In the genomic region with DNA sequence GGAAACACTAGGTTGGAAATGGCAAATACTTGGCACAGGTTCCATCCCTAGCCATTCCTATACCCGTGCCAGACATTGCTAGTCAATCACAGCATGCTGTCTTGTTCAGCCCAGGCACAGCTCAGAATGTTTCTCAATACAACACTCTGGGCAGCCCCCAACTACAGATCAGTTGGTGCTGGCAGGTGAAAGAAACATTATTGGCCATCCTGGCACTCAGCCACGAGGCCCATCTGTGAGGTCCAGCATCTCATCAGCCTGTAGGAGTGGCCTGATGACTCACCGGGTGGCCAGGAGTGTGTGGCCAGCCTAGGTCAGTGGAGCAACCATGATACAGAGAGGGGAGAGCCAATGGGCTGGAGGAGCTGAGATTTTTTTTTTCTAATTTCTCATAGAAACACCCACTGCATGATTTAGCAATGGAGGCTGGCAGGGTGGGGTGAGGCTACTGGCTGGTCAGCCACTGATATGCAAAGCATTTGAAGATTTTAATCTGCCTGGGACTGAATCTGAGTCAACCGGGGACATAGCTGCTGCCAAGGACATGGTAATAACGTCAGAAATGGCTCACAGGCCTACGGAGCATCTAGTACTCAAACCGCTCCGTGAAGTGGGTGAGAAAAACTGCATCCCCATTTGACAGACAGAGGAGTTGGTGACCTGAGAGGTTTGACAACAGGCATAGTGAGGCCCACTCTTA, we compare ENCODE assay signal across 8 cellular contexts. TPM values are rescaled to one million over a fixed set of nuclear protein-coding genes. Genes with fewer than 3 reads are reported as not detected.
DNase-seq lines count a peak whose midpoint lies in the region; ATAC-seq, FAIRE-seq and TF ChIP-seq lines count a peak whose summit lies in the region.

No MANE protein-coding gene starts in this region.

- in situ Hi-C loops in IMR-90 (cut with MboI; ENCODE audit: low sequenced_read_pairs) (no loop called here), GM12878 (cut with MboI) (no loop called here)

- peak overlapping the region; percentile 69; the same call in 1 of the 2 replicates for H3K18ac ChIP-seq in IMR-90 (ENCODE audit: low read depth, low read length)

- dilution Hi-C loops in IMR-90 (cut with HindIII; ENCODE audit: low sequenced_read_pairs, unreplicated experiment) = no loop called here

- CTCF ChIA-PET in AG04450 (lab: Charles Lee) = no interaction called here
- CTCF ChIA-PET in IMR-90 (lab: Yijun Ruan, JAX) = no interaction called here
- CTCF ChIA-PET in GM12878 (lab: Yijun Ruan, JAX) = interaction anchor here (2.6 kb wide), 1 partner anchor 25 kb away, joined by 7 read pairs; no protein-coding TSS in a partner anchor

- H3K79me1 ChIP-seq in IMR-90 (ENCODE audit: low read depth in 1 of 2, low read length in 2 of 2) = no peaks in the 10 kb centered on the region

- H2BK20ac ChIP-seq in IMR-90 (ENCODE audit: low read depth, low read length) = peak overlapping the region; percentile 86

- RAD21 ChIA-PET in GM12878 (lab: Charles Lee; ENCODE audit: unreplicated experiment) = interaction anchor here (1.4 kb wide), 1 partner anchor 203 kb away, joined by 3 read pairs; no protein-coding TSS in a partner anchor

- H3K4ac ChIP-seq in IMR-90 (ENCODE audit: low read depth, low read length) = peak overlapping the region; percentile 77

- TF ChIP-seq CTCF in AG04450 (IDR thresholded peaks at IDR 0.05; ENCODE audit: low read depth, low read length) (no peak), IMR-90 (conservative IDR thresholded peaks at IDR 0.05; ENCODE audit: low read depth, low read length) (no peak), GM12878 (IDR thresholded peaks at IDR 0.05 in 2 of 3, conservative IDR thresholded peaks at IDR 0.05 in 1 of 3; ENCODE audit: control insufficient read depth in 2 of 3, extremely low read depth in 1 of 3, insufficient read depth in 1 of 3, low read depth in 3 of 3, low read length in 3 of 3) (no peak)

- H2BK5ac ChIP-seq in IMR-90 (ENCODE audit: low read depth, low read length, poor library complexity, severe bottlenecking) = peak overlapping the region; percentile 93

- H3K23ac ChIP-seq in IMR-90 (ENCODE audit: low read depth, low read length) = peak overlapping the region; percentile 68

- H3K79me2 ChIP-seq in GM12878 (ENCODE audit: control insufficient read depth, insufficient read depth, low read length) = no peaks in the 10 kb centered on the region

- H3K27ac ChIP-seq in AG04450 (ENCODE audit: low read depth, low read length) (peak overlapping the region; percentile 70), IMR-90 (ENCODE audit: insufficient read depth, low read length) (peak overlapping the region; percentile 9; the same call in 1 of the 2 replicates), GM12878 (ENCODE audit: control insufficient read depth, insufficient read depth) (no peak overlapping the region)

- peak overlapping the region; percentile 53 to 57; a peak in 2 of 4 replicates for H4K8ac ChIP-seq in IMR-90 (ENCODE audit: low read depth in 2 of 2, low read length in 2 of 2)

- H2AK5ac ChIP-seq in IMR-90 (ENCODE audit: low read depth, low read length) = no peak overlapping the region

- intact Hi-C loops in IMR-90 (cut with micrococcal nuclease) = no loop called here
- intact Hi-C loops in GM12878 (cut with micrococcal nuclease; ENCODE audit: unreplicated experiment) = no loop called here

- peak overlapping the region; percentile 73; the same call in 1 of the 2 replicates for H4K5ac ChIP-seq in IMR-90 (ENCODE audit: low read depth, low read length)

- H3K27me3 ChIP-seq in AG04450 (ENCODE audit: control insufficient read depth, insufficient read depth, low read length) = no peaks in the 10 kb centered on the region
- H3K27me3 ChIP-seq in IMR-90 (ENCODE audit: control insufficient read depth, insufficient read depth, low read length) = no peaks in the 10 kb centered on the region
- H3K27me3 ChIP-seq in GM12878 (replicated peaks in 1 of 2; ENCODE audit: control insufficient read depth in 2 of 2, insufficient read depth in 2 of 2, low read length in 1 of 2) = no peaks in the 10 kb centered on the region

- H4K91ac ChIP-seq in IMR-90 (ENCODE audit: insufficient read depth, low read depth, low read length) = peak overlapping the region; percentile 77

- H3K4me1 ChIP-seq in IMR-90 (ENCODE audit: control insufficient read depth, insufficient read depth, low read length) (peaks cover 4% of the 10 kb centered on the region), GM12878 (ENCODE audit: control insufficient read depth, insufficient read depth, low read length) (peaks cover 20% of the 10 kb centered on the region)

- peak; percentile 73 for ATAC-seq in IMR-90 (ENCODE audit: low read depth)
- no peak for ATAC-seq in GM12878
- ATAC-seq in HG02973 (IDR thresholded peaks at IDR 0.05; ENCODE audit: unreplicated experiment) = no peak
- ATAC-seq in GM19023 (IDR thresholded peaks at IDR 0.05; ENCODE audit: unreplicated experiment) = no peak

- H4K20me1 ChIP-seq in IMR-90 (ENCODE audit: insufficient read depth, low read length) = no peaks in the 10 kb centered on the region
- no peaks in the 10 kb centered on the region for H4K20me1 ChIP-seq in GM12878 (ENCODE audit: control insufficient read depth, insufficient read depth)

- H2BK120ac ChIP-seq in IMR-90 (ENCODE audit: low read depth, low read length) = peak overlapping the region; percentile 90

- H3K9me3 ChIP-seq in AG04450 (ENCODE audit: control insufficient read depth, insufficient read depth, low read length) (peaks cover 6% of the 10 kb centered on the region), IMR-90 (ENCODE audit: control insufficient read depth, insufficient read depth, low read length) (no peaks in the 10 kb centered on the region), GM12878 (replicated peaks; ENCODE audit: control insufficient read depth, insufficient read depth, low read length) (no peaks in the 10 kb centered on the region)

- FAIRE-seq in GM12878 (lab: Jason Lieb, UNC) = no peak

- BruUV-seq in IMR-90 (replicated peaks; lab: Mats Ljungman, UMichigan) = no TSS peak
- BruUV-seq in GM12878 (replicated peaks; lab: Mats Ljungman, UMichigan) = no TSS peak

- TF ChIP-seq RAD21 in IMR-90 (IDR thresholded peaks at IDR 0.05; ENCODE audit: low read length) = no peak
- TF ChIP-seq RAD21 in GM12878 (IDR thresholded peaks at IDR 0.05; ENCODE audit: insufficient read depth, low read depth, low read length) = no peak

- H2AK9ac ChIP-seq in IMR-90 (replicated peaks; ENCODE audit: low read depth, low read length, poor library complexity) = peak overlapping the region; percentile 62

- SMC1A ChIA-PET in GM12878 (lab: Charles Lee; ENCODE audit: uncharacterized antibody, unreplicated experiment) = no interaction called here

- H2AFZ ChIP-seq in IMR-90 (replicated peaks; ENCODE audit: low read length, poor library complexity) = peak overlapping the region; percentile 78
- no peak overlapping the region for H2AFZ ChIP-seq in GM12878 (ENCODE audit: control insufficient read depth, low read depth, low read length)

- TF ChIP-seq EP300 in GM12878 (IDR thresholded peaks at IDR 0.05; ENCODE audit: borderline replicate concordance in 1 of 2, control insufficient read depth in 1 of 2, low read depth in 2 of 2, low read length in 2 of 2) = no peak

- peak; percentile 36 for DNase-seq in AG04450 (ENCODE audit: low read depth, low spot score)
- DNase-seq in IMR-90 = peak; percentile 88
- DNase-seq in GM12878 (ENCODE audit: low read depth, low spot score) = no peak
- peak; percentile 70 for DNase-seq in kidney glomerular epithelial cell (lab: John Stamatoyannopoulos, UW)
- DNase-seq in NCI-H1105 (lab: John Stamatoyannopoulos, UW) = no peak
- no peak for DNase-seq in stimulated activated CD4-positive, alpha-beta T cell treated with anti-CD3 and anti-CD28 coated beads, Interleukin-2, amount 100 ng/mL, for 48 hours

- H3K9ac ChIP-seq in IMR-90 (ENCODE audit: low read depth, low read length) (no peak overlapping the region), GM12878 (ENCODE audit: control insufficient read depth, insufficient read depth, low read length) (no peak overlapping the region)

- H3K9me1 ChIP-seq in IMR-90 (ENCODE audit: insufficient read depth, low read length) = no peaks in the 10 kb centered on the region; the same call in 1 of the 2 replicates

- H3K14ac ChIP-seq in IMR-90 (replicated peaks; ENCODE audit: low read depth, low read length) = peak overlapping the region; percentile 78

- POLR2A ChIA-PET in AG04450 (lab: Yijun Ruan, JAX) (no interaction called here), IMR-90 (lab: Charles Lee; ENCODE audit: unreplicated experiment) (interaction anchor here (0.6 kb wide), 1 partner anchor 178 kb away, joined by 5 read pairs; no protein-coding TSS in a partner anchor), GM12878 (lab: Charles Lee) (no interaction called here)

- WGBS in IMR-90 (ENCODE audit: extremely low coverage in 2 of 2, insufficient read length in 1 of 2), 2 experiments = 40% methylated on average over 1 of the region's 8 CpGs; no CpG with 5 or more reads in 1 of the 2 experiments
- WGBS in GM12878 (ENCODE audit: insufficient coverage, insufficient replicate concordance, low lambda C conversion rate, missing lambda C conversion rate) = 40% methylated on average over 8 of the region's 8 CpGs

- H3K56ac ChIP-seq in IMR-90 (ENCODE audit: extremely low read depth, insufficient read depth, low read length) = 0 out of 2 replicates have a peak overlapping the region, but pooled peaks have one; percentile 29

- H3K4me3 ChIP-seq in AG04450 (ENCODE audit: low read depth, low read length) (no peak overlapping the region), IMR-90 (ENCODE audit: insufficient read depth, low read depth, low read length) (no peak overlapping the region), GM12878 (no peak overlapping the region)

- TF ChIP-seq POLR2A in IMR-90 (IDR thresholded peaks at IDR 0.05; ENCODE audit: low read depth, low read length) = no peak
- no peak for TF ChIP-seq POLR2A in GM12878 (IDR thresholded peaks at IDR 0.05; ENCODE audit: low read depth, low read length)

- H2BK15ac ChIP-seq in IMR-90 (ENCODE audit: low read depth, low read length) = peak overlapping the region; percentile 72; the same call in 1 of the 3 replicates

- H3K36me3 ChIP-seq in IMR-90 (ENCODE audit: control insufficient read depth, insufficient read depth, low read length) (no peaks in the 10 kb centered on the region), GM12878 (ENCODE audit: control insufficient read depth in 2 of 2, insufficient read depth in 2 of 2, low read length in 1 of 2) (no peaks in the 10 kb centered on the region)

- H3K4me2 ChIP-seq in IMR-90 (ENCODE audit: low read depth, low read length) (no peak overlapping the region), GM12878 (ENCODE audit: control insufficient read depth, insufficient read depth) (no peak overlapping the region)

RNA-seq across cellular contexts. Expression of a gene that starts 5.4 kb away (rescaled TPM):
- polyA plus RNA-seq in AG04450 (2011; rRNA removed) = not detected in 2 replicates
- not detected in 2 replicates for polyA minus RNA-seq in AG04450 (2011; rRNA and poly(A)+ RNA removed)
- under 0.01 TPM in 1 of 2 replicates, not detected in the other for total RNA-seq in IMR-90 (2012; rRNA removed)
- not detected in 2 replicates for polyA plus RNA-seq in IMR-90 (2012; rRNA removed)
- not detected in 2 replicates for polyA plus RNA-seq in IMR-90 (2012; cell fraction: cytosol; rRNA removed)
- 0.01 TPM in 2 replicates for polyA plus RNA-seq in IMR-90 (2012; cell fraction: nucleus; rRNA removed; ENCODE audit: low replicate concordance)
- 16.2 and 17.4 TPM in 2 replicates for total RNA-seq in GM12878 (2013; cell fraction: nucleolus; rRNA removed)
- 0.27 and 0.51 TPM in 2 replicates for total RNA-seq in GM12878 (2014; rRNA removed)
- total RNA-seq in GM12878 (2014; rRNA removed; fragmentation: Illumina TruSeq; extraction: Trizol) = 0.14 and 0.27 TPM in 2 replicates
- 0.28 and 0.45 TPM in 2 replicates for total RNA-seq in GM12878 (2021)
- 0.28 TPM for polyA plus RNA-seq in GM12878 (2011; ENCODE audit: low read depth)
- polyA plus RNA-seq in GM12878 (2011; rRNA removed) = 1.3 and 2.1 TPM in 2 replicates
- polyA plus RNA-seq in GM12878 (2011; cell fraction: cytosol; rRNA removed) = 1.9 and 2.3 TPM in 2 replicates
- polyA plus RNA-seq in GM12878 (2011; cell fraction: nucleus; rRNA removed) = 2.5 and 2.8 TPM in 2 replicates
- 0.53 and 2.0 TPM in 2 replicates for polyA plus RNA-seq in GM12878 (2012)
- polyA plus RNA-seq in GM12878 (2014; fragmentation: Illumina TruSeq; extraction: Trizol) = 0.12 and 0.17 TPM in 2 replicates
- under 1 TPM in 1 of 2 experiments, not detected in 1; 0.05 TPM for polyA plus RNA-seq in GM12878 (2014; fragmentation: Nextera tagmentation; extraction: Ambion mirVana)
- polyA plus RNA-seq in GM12878 (2014; rRNA removed) = 0.65 and 1.0 TPM in 2 replicates
- 1 to 10 TPM in 1 of 2 experiments, under 1 TPM in 1; 0.59 to 1.1 TPM for polyA plus RNA-seq in GM12878 (2016; fragmentation: Nextera tagmentation; extraction: Ambion mirVana)
- 0.88 and 2.8 TPM in 2 replicates for polyA minus RNA-seq in GM12878 (2011; rRNA and poly(A)+ RNA removed)
- polyA minus RNA-seq in GM12878 (2011; cell fraction: cytosol; rRNA and poly(A)+ RNA removed) = 0.10 TPM in 1 of 2 replicates, not detected in the other
- 1.2 and 1.5 TPM in 2 replicates for polyA minus RNA-seq in GM12878 (2011; cell fraction: nucleus; rRNA and poly(A)+ RNA removed)

Comparison
In these comparisons a context has a peak if more than half of its experiments do, and no peak if none do; other contexts are left out.
1. DNase-seq: peak in AG04450 (single experiment), IMR-90 (single experiment) and kidney glomerular epithelial cell (single experiment); none in GM12878 (single experiment), NCI-H1105 (single experiment) and stimulated activated CD4-positive, alpha-beta T cell treated with anti-CD3 and anti-CD28 coated beads, Interleukin-2, amount 100 ng/mL, for 48 hours (0 of 2).